Comparison of ENCODE assay signal across 1 cellular context in the genomic region with DNA sequence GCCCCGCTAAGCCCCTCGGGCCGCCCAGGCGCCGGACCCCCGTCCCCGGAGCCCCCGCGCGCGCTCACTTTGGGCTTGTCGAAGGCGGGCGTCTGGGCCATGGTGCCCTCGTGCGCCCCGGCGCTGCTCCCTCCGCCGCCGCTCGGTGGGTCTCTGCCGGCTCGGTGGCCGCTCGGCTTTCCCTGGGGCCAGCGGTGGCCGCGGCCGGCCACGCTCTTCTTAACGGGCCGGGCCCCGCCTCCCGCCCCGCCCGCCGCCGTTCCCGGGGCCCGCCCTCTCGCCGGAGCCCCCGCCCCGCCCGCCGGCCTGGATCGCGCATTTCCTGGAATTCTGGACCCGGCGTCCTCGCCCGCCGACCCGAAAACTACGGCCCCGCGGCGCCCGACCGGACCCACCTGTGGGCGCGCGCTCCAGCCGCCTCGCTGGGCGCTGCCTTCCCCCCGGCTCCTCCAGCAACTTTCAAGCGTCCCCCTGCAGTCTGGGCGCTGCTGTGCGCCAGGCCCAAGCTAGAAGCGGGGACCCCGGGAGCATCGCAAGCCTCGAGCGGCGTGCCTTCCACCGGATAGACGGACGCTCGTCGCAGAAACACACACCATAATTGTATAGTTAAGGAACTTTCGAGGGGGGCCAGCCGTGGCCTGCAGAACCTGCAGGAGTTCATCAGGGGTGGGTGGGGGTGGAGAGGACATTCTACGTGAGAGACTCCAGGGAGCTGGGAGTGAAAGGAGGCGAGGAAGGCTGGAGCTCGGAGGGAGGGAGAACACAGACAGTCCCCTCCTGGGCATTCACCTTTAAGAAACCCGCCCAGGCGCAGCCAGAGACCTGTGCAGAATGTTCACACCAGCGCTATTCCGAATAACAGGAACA.
A peak's percentile ranks its signal among the peaks of the same experiment; 100 is the strongest.
TF ChIP-seq lines count a peak whose summit lies in the region.

A gene (minus strand): TSS at position 193 of the 867 bp plus-strand sequence. CDS start 92 bp downstream, at position 101.

TF ChIP-seq in HEK293, 187 proteins besides CTCF, POLR2A, EP300 and RAD21 (continued from another document and continues in another):
- TF ChIP-seq, protein P1, sequence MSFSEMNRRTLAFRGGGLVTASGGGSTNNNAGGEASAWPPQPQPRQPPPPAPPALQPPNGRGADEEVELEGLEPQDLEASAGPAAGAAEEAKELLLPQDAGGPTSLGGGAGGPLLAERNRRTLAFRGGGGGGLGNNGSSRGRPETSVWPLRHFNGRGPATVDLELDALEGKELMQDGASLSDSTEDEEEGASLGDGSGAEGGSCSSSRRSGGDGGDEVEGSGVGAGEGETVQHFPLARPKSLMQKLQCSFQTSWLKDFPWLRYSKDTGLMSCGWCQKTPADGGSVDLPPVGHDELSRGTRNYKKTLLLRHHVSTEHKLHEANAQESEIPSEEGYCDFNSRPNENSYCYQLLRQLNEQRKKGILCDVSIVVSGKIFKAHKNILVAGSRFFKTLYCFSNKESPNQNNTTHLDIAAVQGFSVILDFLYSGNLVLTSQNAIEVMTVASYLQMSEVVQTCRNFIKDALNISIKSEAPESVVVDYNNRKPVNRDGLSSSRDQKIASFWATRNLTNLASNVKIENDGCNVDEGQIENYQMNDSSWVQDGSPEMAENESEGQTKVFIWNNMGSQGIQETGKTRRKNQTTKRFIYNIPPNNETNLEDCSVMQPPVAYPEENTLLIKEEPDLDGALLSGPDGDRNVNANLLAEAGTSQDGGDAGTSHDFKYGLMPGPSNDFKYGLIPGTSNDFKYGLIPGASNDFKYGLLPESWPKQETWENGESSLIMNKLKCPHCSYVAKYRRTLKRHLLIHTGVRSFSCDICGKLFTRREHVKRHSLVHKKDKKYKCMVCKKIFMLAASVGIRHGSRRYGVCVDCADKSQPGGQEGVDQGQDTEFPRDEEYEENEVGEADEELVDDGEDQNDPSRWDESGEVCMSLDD (tag by site-specific recombination; IDR thresholded peaks at IDR 0.05), result peak; percentile 52; the same call in 1 of the 2 replicates
- TF ChIP-seq HOXA7 (CRISPR knock-in tag; IDR thresholded peaks at IDR 0.05; ENCODE audit: borderline replicate concordance) (no peak), ZNF76 (tag by site-specific recombination; IDR thresholded peaks at IDR 0.05; ENCODE audit: borderline replicate concordance, low read depth) (0 out of 2 replicates have a peak, but pooled peaks have one; percentile 35), GLIS2 (tag by site-specific recombination; IDR thresholded peaks at IDR 0.05) (peak; percentile 54; the same call in 1 of the 2 replicates), MEIS1 (CRISPR knock-in tag; IDR thresholded peaks at IDR 0.05; ENCODE audit: borderline replicate concordance) (no peak), ZXDB (tag by site-specific recombination; IDR thresholded peaks at IDR 0.05) (peak; percentile 19; the same call in 1 of the 2 replicates), ZNF366 (tag by site-specific recombination; conservative IDR thresholded peaks at IDR 0.05) (0 out of 2 replicates have a peak, but pooled peaks have one; percentile 4), ZBTB8A (tag by site-specific recombination; IDR thresholded peaks at IDR 0.05) (0 out of 2 replicates have a peak, but pooled peaks have one; percentile 40), ZNF426 (tag by site-specific recombination; IDR thresholded peaks at IDR 0.05) (no peak), ZNF138 (tag by site-specific recombination; IDR thresholded peaks at IDR 0.05; ENCODE audit: borderline replicate concordance) (no peak), ZNF747 (tag by site-specific recombination; IDR thresholded peaks at IDR 0.05) (no peak), ZNF354C (tag by site-specific recombination; IDR thresholded peaks at IDR 0.05; ENCODE audit: borderline replicate concordance, low read depth) (no peak), ZNF560 (tag by site-specific recombination; IDR thresholded peaks at IDR 0.05; ENCODE audit: borderline replicate concordance) (no peak), ZNF837 (tag by site-specific recombination; IDR thresholded peaks at IDR 0.05) (no peak), ZNF202 (tag by site-specific recombination; IDR thresholded peaks at IDR 0.05; ENCODE audit: borderline replicate concordance) (no peak), SCRT2 (tag by site-specific recombination; IDR thresholded peaks at IDR 0.05) (0 out of 2 replicates have a peak, but pooled peaks have one; percentile 8), FEZF1 (tag by site-specific recombination; IDR thresholded peaks at IDR 0.05) (no peak), SALL2 (tag by site-specific recombination; IDR thresholded peaks at IDR 0.05; ENCODE audit: borderline replicate concordance) (no peak), ZNF350 (tag by site-specific recombination; IDR thresholded peaks at IDR 0.05) (no peak), HOXD13 (CRISPR knock-in tag; IDR thresholded peaks at IDR 0.05; ENCODE audit: borderline replicate concordance) (no peak), ZNF48 (tag by site-specific recombination; IDR thresholded peaks at IDR 0.05) (no peak), ZNF292 (tag by site-specific recombination; IDR thresholded peaks at IDR 0.05; ENCODE audit: borderline replicate concordance, low read depth) (no peak), ZNF248 (tag by site-specific recombination; IDR thresholded peaks at IDR 0.05) (no peak), ZNF843 (tag by site-specific recombination; IDR thresholded peaks at IDR 0.05) (no peak), ZNF423 (tag by site-specific recombination; IDR thresholded peaks at IDR 0.05) (no peak), SP2 (tag by site-specific recombination; IDR thresholded peaks at IDR 0.05) (0 out of 2 replicates have a peak, but pooled peaks have one; percentile 8)
- TF ChIP-seq, protein P2, sequence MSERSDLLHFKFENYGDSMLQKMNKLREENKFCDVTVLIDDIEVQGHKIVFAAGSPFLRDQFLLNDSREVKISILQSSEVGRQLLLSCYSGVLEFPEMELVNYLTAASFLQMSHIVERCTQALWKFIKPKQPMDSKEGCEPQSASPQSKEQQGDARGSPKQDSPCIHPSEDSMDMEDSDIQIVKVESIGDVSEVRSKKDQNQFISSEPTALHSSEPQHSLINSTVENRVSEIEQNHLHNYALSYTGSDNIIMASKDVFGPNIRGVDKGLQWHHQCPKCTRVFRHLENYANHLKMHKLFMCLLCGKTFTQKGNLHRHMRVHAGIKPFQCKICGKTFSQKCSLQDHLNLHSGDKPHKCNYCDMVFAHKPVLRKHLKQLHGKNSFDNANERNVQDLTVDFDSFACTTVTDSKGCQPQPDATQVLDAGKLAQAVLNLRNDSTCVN (tag by site-specific recombination; optimal IDR thresholded peaks at IDR 0.05), result peak; percentile 82
- TF ChIP-seq, protein P3, sequence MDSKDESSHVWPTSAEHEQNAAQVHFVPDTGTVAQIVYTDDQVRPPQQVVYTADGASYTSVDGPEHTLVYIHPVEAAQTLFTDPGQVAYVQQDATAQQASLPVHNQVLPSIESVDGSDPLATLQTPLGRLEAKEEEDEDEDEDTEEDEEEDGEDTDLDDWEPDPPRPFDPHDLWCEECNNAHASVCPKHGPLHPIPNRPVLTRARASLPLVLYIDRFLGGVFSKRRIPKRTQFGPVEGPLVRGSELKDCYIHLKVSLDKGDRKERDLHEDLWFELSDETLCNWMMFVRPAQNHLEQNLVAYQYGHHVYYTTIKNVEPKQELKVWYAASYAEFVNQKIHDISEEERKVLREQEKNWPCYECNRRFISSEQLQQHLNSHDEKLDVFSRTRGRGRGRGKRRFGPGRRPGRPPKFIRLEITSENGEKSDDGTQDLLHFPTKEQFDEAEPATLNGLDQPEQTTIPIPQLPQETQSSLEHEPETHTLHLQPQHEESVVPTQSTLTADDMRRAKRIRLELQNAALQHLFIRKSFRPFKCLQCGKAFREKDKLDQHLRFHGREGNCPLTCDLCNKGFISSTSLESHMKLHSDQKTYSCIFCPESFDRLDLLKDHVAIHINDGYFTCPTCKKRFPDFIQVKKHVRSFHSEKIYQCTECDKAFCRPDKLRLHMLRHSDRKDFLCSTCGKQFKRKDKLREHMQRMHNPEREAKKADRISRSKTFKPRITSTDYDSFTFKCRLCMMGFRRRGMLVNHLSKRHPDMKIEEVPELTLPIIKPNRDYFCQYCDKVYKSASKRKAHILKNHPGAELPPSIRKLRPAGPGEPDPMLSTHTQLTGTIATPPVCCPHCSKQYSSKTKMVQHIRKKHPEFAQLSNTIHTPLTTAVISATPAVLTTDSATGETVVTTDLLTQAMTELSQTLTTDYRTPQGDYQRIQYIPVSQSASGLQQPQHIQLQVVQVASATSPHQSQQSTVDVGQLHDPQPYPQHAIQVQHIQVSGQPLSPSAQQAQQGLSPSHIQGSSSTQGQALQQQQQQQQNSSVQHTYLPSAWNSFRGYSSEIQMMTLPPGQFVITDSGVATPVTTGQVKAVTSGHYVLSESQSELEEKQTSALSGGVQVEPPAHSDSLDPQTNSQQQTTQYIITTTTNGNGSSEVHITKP (tag by site-specific recombination; IDR thresholded peaks at IDR 0.05), result peak; percentile 78
- TF ChIP-seq, protein P4, sequence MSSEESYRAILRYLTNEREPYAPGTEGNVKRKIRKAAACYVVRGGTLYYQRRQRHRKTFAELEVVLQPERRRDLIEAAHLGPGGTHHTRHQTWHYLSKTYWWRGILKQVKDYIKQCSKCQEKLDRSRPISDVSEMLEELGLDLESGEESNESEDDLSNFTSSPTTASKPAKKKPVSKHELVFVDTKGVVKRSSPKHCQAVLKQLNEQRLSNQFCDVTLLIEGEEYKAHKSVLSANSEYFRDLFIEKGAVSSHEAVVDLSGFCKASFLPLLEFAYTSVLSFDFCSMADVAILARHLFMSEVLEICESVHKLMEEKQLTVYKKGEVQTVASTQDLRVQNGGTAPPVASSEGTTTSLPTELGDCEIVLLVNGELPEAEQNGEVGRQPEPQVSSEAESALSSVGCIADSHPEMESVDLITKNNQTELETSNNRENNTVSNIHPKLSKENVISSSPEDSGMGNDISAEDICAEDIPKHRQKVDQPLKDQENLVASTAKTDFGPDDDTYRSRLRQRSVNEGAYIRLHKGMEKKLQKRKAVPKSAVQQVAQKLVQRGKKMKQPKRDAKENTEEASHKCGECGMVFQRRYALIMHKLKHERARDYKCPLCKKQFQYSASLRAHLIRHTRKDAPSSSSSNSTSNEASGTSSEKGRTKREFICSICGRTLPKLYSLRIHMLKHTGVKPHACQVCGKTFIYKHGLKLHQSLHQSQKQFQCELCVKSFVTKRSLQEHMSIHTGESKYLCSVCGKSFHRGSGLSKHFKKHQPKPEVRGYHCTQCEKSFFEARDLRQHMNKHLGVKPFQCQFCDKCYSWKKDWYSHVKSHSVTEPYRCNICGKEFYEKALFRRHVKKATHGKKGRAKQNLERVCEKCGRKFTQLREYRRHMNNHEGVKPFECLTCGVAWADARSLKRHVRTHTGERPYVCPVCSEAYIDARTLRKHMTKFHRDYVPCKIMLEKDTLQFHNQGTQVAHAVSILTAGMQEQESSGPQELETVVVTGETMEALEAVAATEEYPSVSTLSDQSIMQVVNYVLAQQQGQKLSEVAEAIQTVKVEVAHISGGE (tag by site-specific recombination; conservative IDR thresholded peaks at IDR 0.05; ENCODE audit: low read depth), result 0 out of 2 replicates have a peak, but pooled peaks have one; percentile 40
- TF ChIP-seq, protein P5, sequence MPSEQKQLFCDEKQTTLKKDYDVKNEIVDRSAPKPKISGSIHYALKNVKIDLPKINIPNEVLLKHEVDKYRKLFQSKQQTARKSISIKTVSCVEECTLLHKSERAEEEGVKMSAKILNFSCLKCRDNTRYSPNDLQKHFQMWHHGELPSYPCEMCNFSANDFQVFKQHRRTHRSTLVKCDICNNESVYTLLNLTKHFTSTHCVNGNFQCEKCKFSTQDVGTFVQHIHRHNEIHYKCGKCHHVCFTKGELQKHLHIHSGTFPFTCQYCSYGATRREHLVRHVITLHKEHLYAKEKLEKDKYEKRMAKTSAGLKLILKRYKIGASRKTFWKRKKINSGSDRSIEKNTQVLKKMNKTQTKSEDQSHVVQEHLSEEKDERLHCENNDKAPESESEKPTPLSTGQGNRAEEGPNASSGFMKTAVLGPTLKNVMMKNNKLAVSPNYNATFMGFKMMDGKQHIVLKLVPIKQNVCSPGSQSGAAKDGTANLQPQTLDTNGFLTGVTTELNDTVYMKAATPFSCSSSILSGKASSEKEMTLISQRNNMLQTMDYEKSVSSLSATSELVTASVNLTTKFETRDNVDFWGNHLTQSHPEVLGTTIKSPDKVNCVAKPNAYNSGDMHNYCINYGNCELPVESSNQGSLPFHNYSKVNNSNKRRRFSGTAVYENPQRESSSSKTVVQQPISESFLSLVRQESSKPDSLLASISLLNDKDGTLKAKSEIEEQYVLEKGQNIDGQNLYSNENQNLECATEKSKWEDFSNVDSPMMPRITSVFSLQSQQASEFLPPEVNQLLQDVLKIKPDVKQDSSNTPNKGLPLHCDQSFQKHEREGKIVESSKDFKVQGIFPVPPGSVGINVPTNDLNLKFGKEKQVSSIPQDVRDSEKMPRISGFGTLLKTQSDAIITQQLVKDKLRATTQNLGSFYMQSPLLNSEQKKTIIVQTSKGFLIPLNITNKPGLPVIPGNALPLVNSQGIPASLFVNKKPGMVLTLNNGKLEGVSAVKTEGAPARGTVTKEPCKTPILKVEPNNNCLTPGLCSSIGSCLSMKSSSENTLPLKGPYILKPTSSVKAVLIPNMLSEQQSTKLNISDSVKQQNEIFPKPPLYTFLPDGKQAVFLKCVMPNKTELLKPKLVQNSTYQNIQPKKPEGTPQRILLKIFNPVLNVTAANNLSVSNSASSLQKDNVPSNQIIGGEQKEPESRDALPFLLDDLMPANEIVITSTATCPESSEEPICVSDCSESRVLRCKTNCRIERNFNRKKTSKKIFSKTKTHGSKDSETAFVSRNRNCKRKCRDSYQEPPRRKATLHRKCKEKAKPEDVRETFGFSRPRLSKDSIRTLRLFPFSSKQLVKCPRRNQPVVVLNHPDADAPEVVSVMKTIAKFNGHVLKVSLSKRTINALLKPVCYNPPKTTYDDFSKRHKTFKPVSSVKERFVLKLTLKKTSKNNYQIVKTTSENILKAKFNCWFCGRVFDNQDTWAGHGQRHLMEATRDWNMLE (tag by site-specific recombination; conservative IDR thresholded peaks at IDR 0.05; ENCODE audit: low read depth), result no peak
- TF ChIP-seq, protein P6, sequence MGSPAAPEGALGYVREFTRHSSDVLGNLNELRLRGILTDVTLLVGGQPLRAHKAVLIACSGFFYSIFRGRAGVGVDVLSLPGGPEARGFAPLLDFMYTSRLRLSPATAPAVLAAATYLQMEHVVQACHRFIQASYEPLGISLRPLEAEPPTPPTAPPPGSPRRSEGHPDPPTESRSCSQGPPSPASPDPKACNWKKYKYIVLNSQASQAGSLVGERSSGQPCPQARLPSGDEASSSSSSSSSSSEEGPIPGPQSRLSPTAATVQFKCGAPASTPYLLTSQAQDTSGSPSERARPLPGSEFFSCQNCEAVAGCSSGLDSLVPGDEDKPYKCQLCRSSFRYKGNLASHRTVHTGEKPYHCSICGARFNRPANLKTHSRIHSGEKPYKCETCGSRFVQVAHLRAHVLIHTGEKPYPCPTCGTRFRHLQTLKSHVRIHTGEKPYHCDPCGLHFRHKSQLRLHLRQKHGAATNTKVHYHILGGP (tag by site-specific recombination; IDR thresholded peaks at IDR 0.05), result no peak
- TF ChIP-seq, protein P7, sequence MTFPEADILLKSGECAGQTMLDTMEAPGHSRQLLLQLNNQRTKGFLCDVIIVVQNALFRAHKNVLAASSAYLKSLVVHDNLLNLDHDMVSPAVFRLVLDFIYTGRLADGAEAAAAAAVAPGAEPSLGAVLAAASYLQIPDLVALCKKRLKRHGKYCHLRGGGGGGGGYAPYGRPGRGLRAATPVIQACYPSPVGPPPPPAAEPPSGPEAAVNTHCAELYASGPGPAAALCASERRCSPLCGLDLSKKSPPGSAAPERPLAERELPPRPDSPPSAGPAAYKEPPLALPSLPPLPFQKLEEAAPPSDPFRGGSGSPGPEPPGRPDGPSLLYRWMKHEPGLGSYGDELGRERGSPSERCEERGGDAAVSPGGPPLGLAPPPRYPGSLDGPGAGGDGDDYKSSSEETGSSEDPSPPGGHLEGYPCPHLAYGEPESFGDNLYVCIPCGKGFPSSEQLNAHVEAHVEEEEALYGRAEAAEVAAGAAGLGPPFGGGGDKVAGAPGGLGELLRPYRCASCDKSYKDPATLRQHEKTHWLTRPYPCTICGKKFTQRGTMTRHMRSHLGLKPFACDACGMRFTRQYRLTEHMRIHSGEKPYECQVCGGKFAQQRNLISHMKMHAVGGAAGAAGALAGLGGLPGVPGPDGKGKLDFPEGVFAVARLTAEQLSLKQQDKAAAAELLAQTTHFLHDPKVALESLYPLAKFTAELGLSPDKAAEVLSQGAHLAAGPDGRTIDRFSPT (tag by site-specific recombination; IDR thresholded peaks at IDR 0.05), result no peak
